In genomic region chr11:15189646-15190365, GRCh38 we compare ENCODE assay signal across 24 cellular contexts.
"Had no signal": no experiment of that assay in that cellular context is flagged by ENCODE, and none has a peak within 500 bp of the region (broad histone marks: within the 10 kb centered on the region; RNA-seq: fewer than 3 reads in every experiment).

No MANE protein-coding gene starts in this region.

- H3K9me3 Mint-ChIP-seq: activated CD4-positive, alpha-beta T cell treated with anti-CD3 and anti-CD28 coated beads, Interleukin-2, amount 10 ng/mL, durations not matched to agents 7 days and 5 days; activated CD8-positive, alpha-beta T cell treated with anti-CD3 and anti-CD28 coated beads for 36 hours; activated naive CD4-positive, alpha-beta T cell treated with anti-CD3 and anti-CD28 coated beads, Interleukin-2, amount 50 U/mL, for 24 hours; endodermal cell; naive thymus-derived CD8-positive, alpha-beta T cell; neural progenitor cell; type B pancreatic cell had no signal

- H3K4me3 ChIP-seq: breast epithelium, heart right ventricle, lung, neural progenitor cell, spleen, thoracic aorta, vagina had no signal

- ATAC-seq: activated CD8-positive, alpha-beta T cell treated with anti-CD3 and anti-CD28 coated beads for 36 hours; heart right ventricle; naive thymus-derived CD8-positive, alpha-beta T cell had no signal

- H3K36me3 Mint-ChIP-seq: activated naive CD4-positive, alpha-beta T cell treated with anti-CD3 and anti-CD28 coated beads, Interleukin-2, amount 50 U/mL, for 24 hours; mesothelial cell of epicardium; naive thymus-derived CD8-positive, alpha-beta T cell; neural progenitor cell; type B pancreatic cell had no signal

- H3K4me1 Mint-ChIP-seq: activated CD4-positive, alpha-beta T cell treated with anti-CD3 and anti-CD28 coated beads, Interleukin-2, amount 10 ng/mL, durations not matched to agents 7 days and 5 days; activated naive CD4-positive, alpha-beta T cell treated with anti-CD3 and anti-CD28 coated beads, Interleukin-2, amount 50 U/mL, for 24 hours had no signal

- H3K27me3 Mint-ChIP-seq: type B pancreatic cell had no signal

- H3K9me3 ChIP-seq: breast epithelium, thoracic aorta, vagina had no signal

- H3K4me2 ChIP-seq: neural progenitor cell had no signal

- H3K27me3 ChIP-seq: heart right ventricle, neural progenitor cell, vagina had no signal

- H3K27ac ChIP-seq: breast epithelium, epithelial cell of prostate, heart right ventricle, neural progenitor cell, spleen, thoracic aorta, vagina, WERI-Rb-1 had no signal

- H3K4me1 ChIP-seq: breast epithelium, heart right ventricle, neural progenitor cell, spleen, vagina had no signal

- DNase-seq: activated CD4-positive, alpha-beta T cell treated with anti-CD3 and anti-CD28 coated beads, Interleukin-2, amount 10 ng/mL, durations not matched to agents 7 days and 5 days; activated CD4-positive, CD25-positive, alpha-beta regulatory T cell treated with anti-CD3 and anti-CD28 coated beads, Interleukin-2, amount 50 U/mL, for 72 hours; activated CD8-positive, alpha-beta T cell treated with anti-CD3 and anti-CD28 coated beads for 36 hours; activated gamma-delta T cell treated with Interleukin-2 at 50 U/mL for 16 hours; anterior cingulate cortex; cortex of kidney; heart right ventricle; naive thymus-derived CD8-positive, alpha-beta T cell; spleen; stimulated activated CD4-positive, alpha-beta T cell treated with anti-CD3 and anti-CD28 coated beads, Interleukin-4, amount 100 ng/mL, for 1 hour; stimulated activated naive CD4-positive, alpha-beta T cell treated with Interleukin-2 at 50 U/mL for 16 hours; T-helper 1 cell; WERI-Rb-1 had no signal

- H2AFZ ChIP-seq: neural progenitor cell had no signal

- H3K27ac Mint-ChIP-seq: activated CD4-positive, alpha-beta T cell treated with anti-CD3 and anti-CD28 coated beads, Interleukin-2, amount 10 ng/mL, durations not matched to agents 7 days and 5 days; activated CD8-positive, alpha-beta T cell treated with anti-CD3 and anti-CD28 coated beads for 36 hours; activated naive CD4-positive, alpha-beta T cell treated with anti-CD3 and anti-CD28 coated beads, Interleukin-2, amount 50 U/mL, for 24 hours; endodermal cell; mesothelial cell of epicardium; neural progenitor cell; progenitor cell of endocrine pancreas; type B pancreatic cell had no signal

- H3K4me3 Mint-ChIP-seq: activated CD4-positive, alpha-beta T cell treated with anti-CD3 and anti-CD28 coated beads, Interleukin-2, amount 10 ng/mL, durations not matched to agents 7 days and 5 days; activated CD8-positive, alpha-beta T cell treated with anti-CD3 and anti-CD28 coated beads for 36 hours; activated naive CD4-positive, alpha-beta T cell treated with anti-CD3 and anti-CD28 coated beads, Interleukin-2, amount 50 U/mL, for 24 hours; endodermal cell; mesothelial cell of epicardium; naive thymus-derived CD8-positive, alpha-beta T cell; neural progenitor cell; type B pancreatic cell had no signal

- H3K36me3 ChIP-seq: breast epithelium, heart right ventricle, neural progenitor cell, spleen, thoracic aorta, vagina, WERI-Rb-1 had no signal
